ENCODE assay signal across 8 cellular contexts in the genomic region with DNA sequence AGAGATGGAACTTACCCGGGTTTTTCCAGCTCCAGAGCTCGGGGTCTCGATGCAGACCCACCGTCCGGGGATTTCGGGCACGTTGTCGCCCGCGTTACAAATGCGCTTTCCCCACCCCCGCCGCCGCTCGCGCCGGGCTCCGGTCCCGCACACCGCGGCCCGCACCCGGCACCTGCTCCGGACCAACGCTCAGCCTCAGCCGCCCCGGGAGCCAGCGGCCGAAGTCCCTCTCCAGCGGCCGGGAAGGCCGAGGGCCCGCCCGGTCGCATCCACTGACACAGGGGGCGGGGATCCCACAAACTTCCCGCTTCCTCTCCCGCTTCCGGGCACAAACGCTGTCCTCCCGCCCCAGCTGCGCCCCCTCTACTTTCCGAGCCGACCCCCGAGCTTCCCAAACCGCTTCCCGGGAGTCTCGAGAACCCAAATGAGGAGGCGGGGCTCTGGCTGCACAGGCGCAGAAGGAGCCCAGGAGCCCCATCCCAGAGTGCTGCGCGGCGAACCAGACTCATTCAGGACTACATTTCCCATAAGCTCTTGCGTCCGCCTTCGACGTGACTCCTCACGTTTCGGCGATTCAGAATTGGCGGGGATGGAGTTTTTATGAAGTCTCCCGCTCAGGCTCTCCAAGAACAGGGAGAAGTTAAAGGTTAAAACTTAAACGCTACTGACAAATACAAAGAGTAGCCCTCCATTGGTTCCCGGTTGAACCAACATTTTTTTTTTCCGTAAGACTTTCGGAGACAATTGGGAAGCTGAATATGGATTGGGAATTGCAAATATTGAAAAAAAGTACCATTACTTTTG. TPM values are rescaled to one million over a fixed set of nuclear protein-coding genes. Genes with fewer than 3 reads are reported as not detected.
DNase-seq lines count a peak whose midpoint lies in the region; ATAC-seq, FAIRE-seq and TF ChIP-seq lines count a peak whose summit lies in the region.

A gene (minus strand): TSS at position 442 of the 804 bp plus-strand sequence. CDS start 2,553 bp downstream, outside the sequence.

- peak within 1 kb of the TSS; percentile 16 for H3K18ac ChIP-seq in mesendoderm (ENCODE audit: low read length)

- no peak within 1 kb of the TSS for H4K8ac ChIP-seq in mesendoderm (ENCODE audit: low read depth, low read length)

- H3K79me2 ChIP-seq in mesendoderm (ENCODE audit: control insufficient read depth, insufficient read depth, low read length), result no peaks in the 10 kb centered on the region

- H3K4me1 ChIP-seq in endodermal cell (ENCODE audit: control insufficient read depth, insufficient read depth, low read length), result peaks cover 23% of the 10 kb centered on the region
- H3K4me1 ChIP-seq in mesendoderm (ENCODE audit: control insufficient read depth, low read depth, low read length), result peaks cover 9% of the 10 kb centered on the region

- peak within 1 kb of the TSS; percentile 56 for H3K23ac ChIP-seq in mesendoderm (ENCODE audit: low read length)

- peaks cover 31% of the 10 kb centered on the region for H3K4me1 Mint-ChIP-seq in activated CD8-positive, alpha-beta memory T cell treated with anti-CD3 and anti-CD28 coated beads, Interleukin-2, amount 10 ng/mL, durations not matched to agents 7 days and 5 days
- H3K4me1 Mint-ChIP-seq in endodermal cell, result peaks cover 58% of the 10 kb centered on the region

- no peak within 1 kb of the TSS for H2BK120ac ChIP-seq in mesendoderm (ENCODE audit: low read depth, low read length)

- H3K4ac ChIP-seq in mesendoderm (ENCODE audit: low read depth, low read length), result no peak within 1 kb of the TSS

- peak; percentile 82 for ATAC-seq in GM21360 (IDR thresholded peaks at IDR 0.05; ENCODE audit: unreplicated experiment)
- ATAC-seq in activated CD8-positive, alpha-beta memory T cell treated with anti-CD3 and anti-CD28 coated beads, Interleukin-2, amount 10 ng/mL, durations not matched to agents 7 days and 5 days, result peak; percentile 96

- DNase-seq in COLO829 (ENCODE audit: low spot score) (peak; percentile 92), HTR-8/SVneo (ENCODE audit: insufficient read length, low spot score) (peak; percentile 83), NOMO-1 treated with DMSO at 0.1 percent for 48 hours (lab: John Stamatoyannopoulos, UW; ENCODE audit: unreplicated experiment) (peak; percentile 93), endodermal cell (peak; percentile 99), mesendoderm (peak; percentile 98)
- peak; percentile 92 for DNase-seq in activated CD8-positive, alpha-beta memory T cell treated with anti-CD3 and anti-CD28 coated beads, Interleukin-2, amount 10 ng/mL, durations not matched to agents 7 days and 5 days
- peak; percentile 72 for DNase-seq in stimulated activated CD8-positive, alpha-beta memory T cell treated with anti-CD3 and anti-CD28 coated beads, Interleukin-12 subunit alpha, Interleukin-12 subunit beta, amount 100 ng/mL, for 4 hours (ENCODE audit: low read depth)

- peaks cover 3% of the 10 kb centered on the region for H3K9me3 Mint-ChIP-seq in activated CD8-positive, alpha-beta memory T cell treated with anti-CD3 and anti-CD28 coated beads, Interleukin-2, amount 10 ng/mL, durations not matched to agents 7 days and 5 days (ENCODE audit: low read depth)
- peaks cover 9% of the 10 kb centered on the region for H3K9me3 Mint-ChIP-seq in endodermal cell

- peaks cover 7% of the 10 kb centered on the region for H3K79me1 ChIP-seq in mesendoderm (ENCODE audit: low read length)

- no peak within 1 kb of the TSS for H2BK15ac ChIP-seq in mesendoderm (replicated peaks; ENCODE audit: low read depth)

- H3K36me3 ChIP-seq in endodermal cell (ENCODE audit: control insufficient read depth, insufficient read depth, low read length), result peaks cover 25% of the 10 kb centered on the region
- no peaks in the 10 kb centered on the region for H3K36me3 ChIP-seq in mesendoderm (ENCODE audit: control insufficient read depth, insufficient read depth, low read length)

- H3K4me3 ChIP-seq in endodermal cell (ENCODE audit: low read length) (peak within 1 kb of the TSS; percentile 97), mesendoderm (ENCODE audit: low read length) (peak within 1 kb of the TSS; percentile 67)

- no peak within 1 kb of the TSS for H2BK5ac ChIP-seq in mesendoderm (ENCODE audit: low read length)

- H3K36me3 Mint-ChIP-seq in activated CD8-positive, alpha-beta memory T cell treated with anti-CD3 and anti-CD28 coated beads, Interleukin-2, amount 10 ng/mL, durations not matched to agents 7 days and 5 days, result peaks cover 24% of the 10 kb centered on the region
- peaks cover 25% of the 10 kb centered on the region for H3K36me3 Mint-ChIP-seq in endodermal cell (ENCODE audit: low read depth)

- peaks cover 12% of the 10 kb centered on the region for H3K9me3 ChIP-seq in endodermal cell (ENCODE audit: control insufficient read depth, low read length)

- peaks cover 23% of the 10 kb centered on the region for H3K27me3 Mint-ChIP-seq in activated CD8-positive, alpha-beta memory T cell treated with anti-CD3 and anti-CD28 coated beads, Interleukin-2, amount 10 ng/mL, durations not matched to agents 7 days and 5 days
- no peaks in the 10 kb centered on the region for H3K27me3 Mint-ChIP-seq in endodermal cell (ENCODE audit: insufficient read depth)

- WGBS in endodermal cell (ENCODE audit: insufficient coverage in 1 of 2, insufficient read length in 1 of 2), 2 experiments, result 1 to 6% methylated on average over 10 to 66 of the region's 66 CpGs
- no CpG with 5 or more reads among the region's 66 CpGs for WGBS in mesendoderm (ENCODE audit: extremely low coverage, insufficient coverage, low lambda C conversion rate)

- peak within 1 kb of the TSS; percentile 97 for H3K27ac Mint-ChIP-seq in activated CD8-positive, alpha-beta memory T cell treated with anti-CD3 and anti-CD28 coated beads, Interleukin-2, amount 10 ng/mL, durations not matched to agents 7 days and 5 days
- H3K27ac Mint-ChIP-seq in endodermal cell, result peak within 1 kb of the TSS; percentile 93

- H3K27ac ChIP-seq in endodermal cell (ENCODE audit: low read depth, low read length) (peak within 1 kb of the TSS; percentile 28), mesendoderm (ENCODE audit: low read depth, low read length) (peak within 1 kb of the TSS; percentile 22)

- H3K9ac ChIP-seq in endodermal cell (ENCODE audit: extremely low read depth, low read length, poor library complexity, severe bottlenecking) (peak within 1 kb of the TSS; percentile 75), mesendoderm (ENCODE audit: low read length) (peak within 1 kb of the TSS; percentile 75)

- H4K5ac ChIP-seq in mesendoderm (ENCODE audit: low read length), result no peak within 1 kb of the TSS

- H3K4me3 Mint-ChIP-seq in activated CD8-positive, alpha-beta memory T cell treated with anti-CD3 and anti-CD28 coated beads, Interleukin-2, amount 10 ng/mL, durations not matched to agents 7 days and 5 days, result peak within 1 kb of the TSS; percentile 98
- H3K4me3 Mint-ChIP-seq in endodermal cell, result peak within 1 kb of the TSS; percentile 92

- peak within 1 kb of the TSS; percentile 84 for H3K56ac ChIP-seq in mesendoderm (ENCODE audit: low read length)

- peak within 1 kb of the TSS; percentile 88 for H3K4me2 ChIP-seq in mesendoderm (ENCODE audit: low read length)

- FAIRE-seq in HTR-8/SVneo (lab: Jason Lieb, UNC), result no peak

- CTCF ChIA-PET in activated CD8-positive, alpha-beta memory T cell treated with anti-CD3 and anti-CD28 coated beads, Interleukin-2, amount 10 ng/mL, durations not matched to agents 7 days and 5 days (lab: Charles Lee), result interaction anchor here (1.0 to 7.0 kb wide), 4 partner anchors 19 to 759 kb away, joined by 3 to 40 read pairs (median 4); a partner anchor contains a TSS

- TF ChIP-seq CTCF in endodermal cell (conservative IDR thresholded peaks at IDR 0.05), result no peak

- H2AK5ac ChIP-seq in mesendoderm (ENCODE audit: low read length), result no peak within 1 kb of the TSS

- H3K27me3 ChIP-seq in endodermal cell (ENCODE audit: control insufficient read depth, insufficient read depth, low read length, poor library complexity, severe bottlenecking) (no peaks in the 10 kb centered on the region), mesendoderm (ENCODE audit: insufficient read depth, low read length, poor library complexity) (no peaks in the 10 kb centered on the region)

RNA-seq across cellular contexts. Expression of the gene that starts here (rescaled TPM):
- total RNA-seq in activated CD8-positive, alpha-beta memory T cell treated with anti-CD3 and anti-CD28 coated beads, Interleukin-2, amount 10 ng/mL, durations not matched to agents 7 days and 5 days, result 1 to 10 TPM; 4.9 to 5.0 TPM
- 1 to 10 TPM; 7.3 to 9.1 TPM for total RNA-seq in endodermal cell
- 3.7 TPM for polyA plus RNA-seq in endodermal cell (2013, experiment 1 of 2)
- polyA plus RNA-seq in endodermal cell (2013, experiment 2 of 2), result 4.8 TPM
- 3.1 TPM for polyA plus RNA-seq in mesendoderm (2013, experiment 1 of 2)
- 3.0 TPM for polyA plus RNA-seq in mesendoderm (2013, experiment 2 of 2)

Comparison
In these comparisons a context has a peak if more than half of its experiments do, and no peak if none do; other contexts are left out.
1. Peak in every context shown above with its lines: DNase-seq, ATAC-seq, H3K4me3 ChIP-seq and H3K27ac ChIP-seq.